In genomic region chr15:92907229-92907628, GRCh38 we compare ENCODE assay signal across 1 cellular context.
TF ChIP-seq lines count a peak whose summit lies in the region.

No MANE protein-coding gene starts in this region.

TF ChIP-seq in HCT116, 20 proteins besides CTCF, POLR2A, EP300 and RAD21 (continued from another document):
- TF ChIP-seq ATF3 (IDR thresholded peaks at IDR 0.05) (no peak), YY1 (IDR thresholded peaks at IDR 0.05; ENCODE audit: extremely low read depth, insufficient replicate concordance, low read depth, low read length) (no peak), CEBPB (IDR thresholded peaks at IDR 0.05; ENCODE audit: low read depth) (no peak), FOSL1 (IDR thresholded peaks at IDR 0.05; ENCODE audit: low read depth) (no peak), JUND (IDR thresholded peaks at IDR 0.05) (no peak), REST (IDR thresholded peaks at IDR 0.05; ENCODE audit: low read depth) (no peak), EGR1 (IDR thresholded peaks at IDR 0.05; ENCODE audit: low read depth) (no peak)
